In the genomic region with DNA sequence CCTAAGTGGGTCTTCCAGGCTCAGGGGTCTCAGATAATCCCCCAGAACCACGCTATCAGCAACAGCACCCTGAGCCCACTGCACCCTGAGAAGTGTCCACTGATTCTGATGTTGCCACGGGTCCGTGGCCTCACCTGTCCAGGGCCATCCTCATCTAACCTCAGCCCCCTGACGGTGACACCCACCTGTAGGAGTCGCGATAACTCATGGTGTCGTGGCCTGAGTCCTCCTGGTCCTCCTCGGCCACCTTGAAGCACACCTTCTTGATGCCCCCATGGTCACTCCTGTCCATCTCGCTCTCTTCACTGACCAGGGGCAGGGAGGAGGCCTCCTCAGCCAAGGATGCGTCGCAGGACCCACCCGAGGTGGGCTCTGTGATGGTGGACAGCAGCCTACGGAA, we compare ENCODE assay signal across 23 cellular contexts.
DNase-seq lines count a peak whose midpoint lies in the region; ATAC-seq and TF ChIP-seq lines count a peak whose summit lies in the region.
"Had no signal": no experiment of that assay in that cellular context is flagged by ENCODE, and none has a peak within 500 bp of the region (broad histone marks: within the 10 kb centered on the region; RNA-seq: fewer than 3 reads in every experiment).

No MANE protein-coding gene starts in this region.

- H3K4me3 Mint-ChIP-seq in activated T-helper 17 cell treated with anti-CD3 and anti-CD28 coated beads, Interleukin-2, amount 50 U/mL, for 72 hours, result no peak overlapping the region
- no peak overlapping the region for H3K4me3 Mint-ChIP-seq in natural killer cell treated with Interleukin-12 subunit alpha and Interleukin-12 subunit beta and Interleukin-15 and Interleukin-18, amount 100 ng/mL, for 72 hours
- no peak overlapping the region for H3K4me3 Mint-ChIP-seq in stimulated activated memory B cell treated with anti-CD40 and anti-IgM and Interleukin-4, amounts not matched to agents 10 μg/mL and 1 μg/mL and 100 μg/mL, for 72 hours
- H3K4me3 Mint-ChIP-seq: CD4-positive, alpha-beta memory T cell had no signal

- no peaks in the 10 kb centered on the region for H3K27me3 Mint-ChIP-seq in activated T-helper 17 cell treated with anti-CD3 and anti-CD28 coated beads, Interleukin-2, amount 50 U/mL, for 72 hours
- H3K27me3 Mint-ChIP-seq in natural killer cell treated with Interleukin-12 subunit alpha and Interleukin-12 subunit beta and Interleukin-15 and Interleukin-18, amount 100 ng/mL, for 72 hours, result no peaks in the 10 kb centered on the region
- H3K27me3 Mint-ChIP-seq in stimulated activated memory B cell treated with anti-CD40 and anti-IgM and Interleukin-4, amounts not matched to agents 10 μg/mL and 1 μg/mL and 100 μg/mL, for 72 hours, result no peaks in the 10 kb centered on the region
- H3K27me3 Mint-ChIP-seq: CD4-positive, alpha-beta memory T cell had no signal

- TF ChIP-seq CTCF in HEK293 (tag by site-specific recombination; IDR thresholded peaks at IDR 0.05) (no peak), psoas muscle (IDR thresholded peaks at IDR 0.05) (no peak), mucosa of descending colon (IDR thresholded peaks at IDR 0.05) (no peak)

- intact Hi-C loops in psoas muscle (cut with DNase I) (no loop called here), mucosa of descending colon (cut with DNase I, micrococcal nuclease) (no loop called here)

- H3K4me1 Mint-ChIP-seq in activated T-helper 17 cell treated with anti-CD3 and anti-CD28 coated beads, Interleukin-2, amount 50 U/mL, for 72 hours, result peaks cover 4% of the 10 kb centered on the region
- peaks cover 5 to 8% of the 10 kb centered on the region in 2 donors for H3K4me1 Mint-ChIP-seq in natural killer cell treated with Interleukin-12 subunit alpha and Interleukin-12 subunit beta and Interleukin-15 and Interleukin-18, amount 100 ng/mL, for 72 hours (ENCODE audit: low read depth in 2 of 2)
- no peaks in the 10 kb centered on the region for H3K4me1 Mint-ChIP-seq in stimulated activated memory B cell treated with anti-CD40 and anti-IgM and Interleukin-4, amounts not matched to agents 10 μg/mL and 1 μg/mL and 100 μg/mL, for 72 hours

- no peak overlapping the region for H3K4me3 ChIP-seq in HEK293 (ENCODE audit: low read depth, low read length)
- H3K4me3 ChIP-seq in psoas muscle, result no peak overlapping the region
- no peak overlapping the region for H3K4me3 ChIP-seq in mucosa of descending colon
- H3K4me3 ChIP-seq: PC-9 had no signal

- no peaks in the 10 kb centered on the region for H3K9me3 Mint-ChIP-seq in activated T-helper 17 cell treated with anti-CD3 and anti-CD28 coated beads, Interleukin-2, amount 50 U/mL, for 72 hours
- H3K9me3 Mint-ChIP-seq in natural killer cell treated with Interleukin-12 subunit alpha and Interleukin-12 subunit beta and Interleukin-15 and Interleukin-18, amount 100 ng/mL, for 72 hours, result no peaks in the 10 kb centered on the region
- H3K9me3 Mint-ChIP-seq in stimulated activated memory B cell treated with anti-CD40 and anti-IgM and Interleukin-4, amounts not matched to agents 10 μg/mL and 1 μg/mL and 100 μg/mL, for 72 hours, result no peaks in the 10 kb centered on the region

- H3K36me3 ChIP-seq in HEK293 (ENCODE audit: control insufficient read depth in 2 of 2, insufficient read depth in 1 of 2, low read length in 2 of 2), result peaks cover 0 to 38% of the 10 kb centered on the region in 2 experiments; a peak in 1 of 3 replicates
- H3K36me3 ChIP-seq in psoas muscle (ENCODE audit: insufficient read depth in 1 of 2, low read depth in 1 of 2), result peaks cover 0 to 63% of the 10 kb centered on the region in 2 donors
- H3K36me3 ChIP-seq in mucosa of descending colon (ENCODE audit: low read depth), result no peaks in the 10 kb centered on the region

- H3K4me1 ChIP-seq in HEK293 (ENCODE audit: control insufficient read depth, insufficient read depth, low read length) (no peaks in the 10 kb centered on the region), psoas muscle (peaks cover 6% of the 10 kb centered on the region), mucosa of descending colon (ENCODE audit: low read depth) (no peaks in the 10 kb centered on the region)

- ATAC-seq in activated T-helper 17 cell treated with anti-CD3 and anti-CD28 coated beads, Interleukin-2, amount 50 U/mL, for 72 hours (replicated peaks), result no peak
- no peak for ATAC-seq in natural killer cell treated with Interleukin-12 subunit alpha and Interleukin-12 subunit beta and Interleukin-15 and Interleukin-18, amount 100 ng/mL, for 72 hours
- ATAC-seq in stimulated activated memory B cell treated with anti-CD40 and anti-IgM and Interleukin-4, amounts not matched to agents 10 μg/mL and 1 μg/mL and 100 μg/mL, for 72 hours, result no peak
- ATAC-seq in psoas muscle, result no peak
- no peak for ATAC-seq in GM18868 (IDR thresholded peaks at IDR 0.05; ENCODE audit: unreplicated experiment)
- ATAC-seq in mucosa of descending colon, result no peak

- H3K9me3 ChIP-seq in HEK293 (ENCODE audit: control insufficient read depth, insufficient read depth, low read depth, low read length) (no peaks in the 10 kb centered on the region), psoas muscle (no peaks in the 10 kb centered on the region), mucosa of descending colon (no peaks in the 10 kb centered on the region)

- POLR2A ChIA-PET in HEK293 (lab: Yijun Ruan, JAX), result no interaction called here

- H3K27me3 ChIP-seq in psoas muscle (ENCODE audit: insufficient read depth in 3 of 3, low read length in 2 of 3), result no peaks in the 10 kb centered on the region

- peaks cover 96% of the 10 kb centered on the region for H3K36me3 Mint-ChIP-seq in activated T-helper 17 cell treated with anti-CD3 and anti-CD28 coated beads, Interleukin-2, amount 50 U/mL, for 72 hours (ENCODE audit: low read depth)
- H3K36me3 Mint-ChIP-seq in natural killer cell treated with Interleukin-12 subunit alpha and Interleukin-12 subunit beta and Interleukin-15 and Interleukin-18, amount 100 ng/mL, for 72 hours, result peaks cover 30% of the 10 kb centered on the region
- peaks cover 66% of the 10 kb centered on the region for H3K36me3 Mint-ChIP-seq in stimulated activated memory B cell treated with anti-CD40 and anti-IgM and Interleukin-4, amounts not matched to agents 10 μg/mL and 1 μg/mL and 100 μg/mL, for 72 hours

- no peak overlapping the region for H3K27ac ChIP-seq in HEK293 (ENCODE audit: extremely low read depth, low read depth, low read length)
- H3K27ac ChIP-seq in psoas muscle, result no peak overlapping the region
- H3K27ac ChIP-seq: HL-60, PC-9 had no signal

- DNase-seq in natural killer cell treated with Interleukin-12 subunit alpha and Interleukin-12 subunit beta and Interleukin-15 and Interleukin-18, amount 100 ng/mL, for 72 hours (ENCODE audit: low spot score), result no peak
- DNase-seq in psoas muscle (no peak), mucosa of descending colon (no peak)
- DNase-seq: C1 segment of cervical spinal cord; CD4-positive, alpha-beta memory T cell; DMS79 treated with DMSO at 0.1 percent for 48 hours; GF-D8; GOT3; HCEC 1CT; NCI-H1048; NCI-H1417; NCI-H1694; NCI-H2029 treated with DMSO at 0.1 percent for 48 hours; NCI-H2227 treated with DMSO at 0.1 percent for 48 hours; NCI-H526 treated with DMSO at 0.1 percent for 48 hours; PC-9; RPMI8226; SHP77 treated with DMSO at 0.1 percent for 48 hours had no signal

- CTCF ChIA-PET in HEK293 (lab: Yijun Ruan, JAX), result no interaction called here

- peak overlapping the region; percentile 58 for H3K27ac Mint-ChIP-seq in activated T-helper 17 cell treated with anti-CD3 and anti-CD28 coated beads, Interleukin-2, amount 50 U/mL, for 72 hours
- H3K27ac Mint-ChIP-seq in natural killer cell treated with Interleukin-12 subunit alpha and Interleukin-12 subunit beta and Interleukin-15 and Interleukin-18, amount 100 ng/mL, for 72 hours, result peak overlapping the region; percentile 41 to 79
- H3K27ac Mint-ChIP-seq in stimulated activated memory B cell treated with anti-CD40 and anti-IgM and Interleukin-4, amounts not matched to agents 10 μg/mL and 1 μg/mL and 100 μg/mL, for 72 hours, result peak overlapping the region; percentile 14

- 86 to 95% (median 88%) methylated on average over 13 of the region's 13 CpGs for WGBS in psoas muscle, 3 donors

TF ChIP-seq in HEK293, 187 proteins besides CTCF, POLR2A, EP300 and RAD21:
- TF ChIP-seq ZNF639 (tag by site-specific recombination; IDR thresholded peaks at IDR 0.05) (no peak), ZNF138 (tag by site-specific recombination; IDR thresholded peaks at IDR 0.05; ENCODE audit: borderline replicate concordance) (no peak), SCRT2 (tag by site-specific recombination; IDR thresholded peaks at IDR 0.05) (peak; percentile 68), SCRT1 (tag by site-specific recombination; IDR thresholded peaks at IDR 0.05; ENCODE audit: borderline replicate concordance) (0 out of 2 replicates have a peak, but pooled peaks have one; percentile 29), ZNF114 (tag by site-specific recombination; IDR thresholded peaks at IDR 0.05) (no peak)
